Comparison of ENCODE assay signal across 18 cellular contexts in the genomic region with DNA sequence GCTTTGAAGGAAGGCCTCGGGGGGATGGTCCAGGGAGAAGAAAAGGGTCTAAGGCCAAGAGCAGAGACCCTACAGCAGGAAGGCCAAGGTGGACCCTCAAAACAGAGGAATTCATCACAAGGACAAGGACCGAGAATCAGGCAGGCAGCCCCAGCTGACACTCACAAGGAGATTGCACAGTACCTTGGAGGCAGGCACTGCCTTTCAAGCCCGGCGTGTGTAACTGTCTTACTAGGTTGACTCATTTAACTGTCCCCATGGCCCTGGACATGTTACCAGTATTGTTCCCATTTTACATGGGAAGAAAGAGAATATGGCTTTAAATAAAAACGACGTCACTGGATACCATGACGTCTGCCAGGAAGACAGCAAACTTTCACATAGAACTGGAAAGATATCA.
DNase-seq lines count a peak whose midpoint lies in the region; ATAC-seq, FAIRE-seq and TF ChIP-seq lines count a peak whose summit lies in the region.
"Had no signal": no experiment of that assay in that cellular context is flagged by ENCODE, and none has a peak within 500 bp of the region (broad histone marks: within the 10 kb centered on the region; RNA-seq: fewer than 3 reads in every experiment).

No MANE protein-coding gene starts in this region.

- peak overlapping the region; percentile 61 for H2AFZ ChIP-seq in keratinocyte (ENCODE audit: control insufficient read depth, low read length)
- H2AFZ ChIP-seq in smooth muscle cell (ENCODE audit: low read depth) = no peak overlapping the region
- H2AFZ ChIP-seq: GM23338 had no signal

- H3K27ac ChIP-seq in cardiac muscle cell (peak overlapping the region; percentile 26), heart left ventricle (no peak overlapping the region), endodermal cell (ENCODE audit: low read depth, low read length) (peak overlapping the region; percentile 12), keratinocyte (ENCODE audit: control insufficient read depth, insufficient read depth, low read length) (peak overlapping the region; percentile 55), smooth muscle cell (ENCODE audit: low read depth) (peak overlapping the region; percentile 58)

- 82 to 91% (median 88%) methylated on average over 7 of the region's 7 CpGs for WGBS in heart left ventricle, 4 donors
- 91 to 96% methylated on average over 7 of the region's 7 CpGs for WGBS in endodermal cell (ENCODE audit: insufficient coverage in 1 of 2, insufficient read length in 1 of 2), 2 experiments
- WGBS in smooth muscle cell (ENCODE audit: low lambda C conversion rate) = 63% methylated on average over 7 of the region's 7 CpGs

- H3K36me3 ChIP-seq in cardiac muscle cell (no peaks in the 10 kb centered on the region), heart left ventricle (no peaks in the 10 kb centered on the region), endodermal cell (ENCODE audit: control insufficient read depth, insufficient read depth, low read length) (no peaks in the 10 kb centered on the region), keratinocyte (ENCODE audit: control insufficient read depth in 2 of 2, extremely low read depth in 1 of 2, insufficient read depth in 2 of 2, low read length in 2 of 2) (no peaks in the 10 kb centered on the region), smooth muscle cell (ENCODE audit: low read depth) (no peaks in the 10 kb centered on the region)

- DNase-seq in cardiac muscle cell (ENCODE audit: low read depth in 1 of 2, low spot score in 1 of 2) (no peak), heart left ventricle (no peak), endodermal cell (peak; percentile 41), keratinocyte (ENCODE audit: low read depth, low spot score) (no peak), smooth muscle cell (lab: John Stamatoyannopoulos, UW; ENCODE audit: unreplicated experiment) (no peak), NCI-H146 treated with DMSO at 0.1 percent for 48 hours (lab: John Stamatoyannopoulos, UW; ENCODE audit: unreplicated experiment) (no peak)
- DNase-seq: C1 segment of cervical spinal cord; Calu3; CD4-positive, alpha-beta T cell; DMS 273 treated with DMSO at 0.1 percent for 48 hours; H7 had no signal

- TF ChIP-seq CTCF in cardiac muscle cell (IDR thresholded peaks at IDR 0.05; ENCODE audit: low read depth, low read length) = no peak
- TF ChIP-seq CTCF in heart left ventricle (IDR thresholded peaks at IDR 0.05) = no peak
- TF ChIP-seq CTCF in endodermal cell (conservative IDR thresholded peaks at IDR 0.05) = no peak
- TF ChIP-seq CTCF in keratinocyte (optimal IDR thresholded peaks at IDR 0.05 in 1 of 3, IDR thresholded peaks at IDR 0.05 in 1 of 3, conservative IDR thresholded peaks at IDR 0.05 in 1 of 3; ENCODE audit: extremely low read depth in 1 of 3, insufficient read depth in 2 of 3, low read length in 3 of 3) = no peak
- TF ChIP-seq CTCF in smooth muscle cell (IDR thresholded peaks at IDR 0.05; ENCODE audit: borderline replicate concordance, insufficient read depth, poor library complexity, severe bottlenecking) = no peak

- no peaks in the 10 kb centered on the region for H3K36me3 Mint-ChIP-seq in endodermal cell (ENCODE audit: low read depth)

- H3K4me1 ChIP-seq in cardiac muscle cell (ENCODE audit: low read depth) = peaks cover 15% of the 10 kb centered on the region
- no peaks in the 10 kb centered on the region for H3K4me1 ChIP-seq in heart left ventricle
- H3K4me1 ChIP-seq in endodermal cell (ENCODE audit: control insufficient read depth, insufficient read depth, low read length) = no peaks in the 10 kb centered on the region
- H3K4me1 ChIP-seq in keratinocyte (ENCODE audit: control insufficient read depth, extremely low read depth, insufficient read depth, low read length) = peaks cover 40% of the 10 kb centered on the region
- peaks cover 20% of the 10 kb centered on the region for H3K4me1 ChIP-seq in smooth muscle cell (ENCODE audit: low read depth)

- peaks cover 10% of the 10 kb centered on the region for H3K9me3 Mint-ChIP-seq in endodermal cell
- H3K9me3 Mint-ChIP-seq: CD4-positive, alpha-beta T cell had no signal

- H3K27ac Mint-ChIP-seq in endodermal cell = no peak overlapping the region
- H3K27ac Mint-ChIP-seq: B cell; CD4-positive, alpha-beta T cell; GM23338 had no signal

- no peaks in the 10 kb centered on the region for H3K9me1 ChIP-seq in keratinocyte (ENCODE audit: control insufficient read depth, extremely low read depth, insufficient read depth, low read length)

- intact Hi-C loops in heart left ventricle (cut with DNase I) = no loop called here

- H3K9me3 ChIP-seq in cardiac muscle cell (ENCODE audit: low read depth) (no peaks in the 10 kb centered on the region), heart left ventricle (no peaks in the 10 kb centered on the region), endodermal cell (ENCODE audit: control insufficient read depth, low read length) (no peaks in the 10 kb centered on the region), keratinocyte (ENCODE audit: control insufficient read depth, low read depth, low read length) (no peaks in the 10 kb centered on the region), smooth muscle cell (replicated peaks; ENCODE audit: low read depth) (no peaks in the 10 kb centered on the region)

- H4K20me1 ChIP-seq in keratinocyte (ENCODE audit: control insufficient read depth, extremely low read depth, insufficient read depth, low read length) (no peaks in the 10 kb centered on the region), smooth muscle cell (ENCODE audit: low read depth) (no peaks in the 10 kb centered on the region)

- ATAC-seq in heart left ventricle (no peak), HG03342 (IDR thresholded peaks at IDR 0.05; ENCODE audit: unreplicated experiment) (no peak), GM19395 (IDR thresholded peaks at IDR 0.05; ENCODE audit: unreplicated experiment) (no peak)
- ATAC-seq: GM12878, GM23338 had no signal

- H3K9ac ChIP-seq in endodermal cell (ENCODE audit: extremely low read depth, low read length, poor library complexity, severe bottlenecking) (no peak overlapping the region), keratinocyte (ENCODE audit: control insufficient read depth, extremely low read depth, insufficient read depth, low read length) (no peak overlapping the region), smooth muscle cell (ENCODE audit: low read depth) (no peak overlapping the region)

- no peaks in the 10 kb centered on the region for H3K27me3 Mint-ChIP-seq in endodermal cell (ENCODE audit: insufficient read depth)
- H3K27me3 Mint-ChIP-seq: B cell; CD4-positive, alpha-beta T cell had no signal

- no peak overlapping the region for H3K4me3 ChIP-seq in cardiac muscle cell
- no peak overlapping the region for H3K4me3 ChIP-seq in heart left ventricle
- no peak overlapping the region for H3K4me3 ChIP-seq in endodermal cell (ENCODE audit: low read length)
- no peak overlapping the region for H3K4me3 ChIP-seq in keratinocyte (ENCODE audit: control insufficient read depth in 2 of 3, extremely low read depth in 1 of 3, insufficient read depth in 2 of 3, low read depth in 1 of 3, low read length in 3 of 3)
- H3K4me3 ChIP-seq in smooth muscle cell = no peak overlapping the region
- H3K4me3 ChIP-seq: GM12878, GM23338 had no signal

- H3K4me3 Mint-ChIP-seq in endodermal cell = no peak overlapping the region
- H3K4me3 Mint-ChIP-seq: B cell; CD4-positive, alpha-beta T cell; GM23338 had no signal

- H3K79me2 ChIP-seq in keratinocyte (ENCODE audit: control insufficient read depth, insufficient read depth, low read length) = no peaks in the 10 kb centered on the region
- H3K79me2 ChIP-seq in smooth muscle cell (ENCODE audit: low read depth) = no peaks in the 10 kb centered on the region

- H3K4me1 Mint-ChIP-seq in endodermal cell = peaks cover 8% of the 10 kb centered on the region
- H3K4me1 Mint-ChIP-seq: B cell had no signal

- H3K27me3 ChIP-seq in cardiac muscle cell (no peaks in the 10 kb centered on the region), heart left ventricle (no peaks in the 10 kb centered on the region), endodermal cell (ENCODE audit: control insufficient read depth, insufficient read depth, low read length, poor library complexity, severe bottlenecking) (no peaks in the 10 kb centered on the region), keratinocyte (ENCODE audit: control insufficient read depth, extremely low read depth, insufficient read depth, low read length) (no peaks in the 10 kb centered on the region), smooth muscle cell (ENCODE audit: low read depth) (no peaks in the 10 kb centered on the region)

- no peak for TF ChIP-seq POLR2A in heart left ventricle (IDR thresholded peaks at IDR 0.05)

- no peaks in the 10 kb centered on the region for H3F3A ChIP-seq in smooth muscle cell (ENCODE audit: low read depth)

- FAIRE-seq in keratinocyte (lab: Jason Lieb, UNC) = no peak
- FAIRE-seq: A204.1, GM12878, GM18507 had no signal

- H3K4me2 ChIP-seq in keratinocyte (ENCODE audit: control insufficient read depth, extremely low read depth, insufficient read depth, low read depth, low read length) = no peak overlapping the region
- H3K4me2 ChIP-seq in smooth muscle cell = peak overlapping the region; percentile 54
- H3K4me2 ChIP-seq: GM23338 had no signal

- dilution Hi-C loops in keratinocyte (cut with MboI; ENCODE audit: extremely low pct_ligation_motif_present, low sequenced_read_pairs) = no loop called here

Comparison
In these comparisons a context has a peak if more than half of its experiments do, and no peak if none do; other contexts are left out.
1. H3K27ac ChIP-seq: peak in cardiac muscle cell (single experiment), endodermal cell (single experiment), keratinocyte (single experiment) and smooth muscle cell (single experiment); none in heart left ventricle (0 of 12).